ENCODE assay signal across 8 cellular contexts in the genomic region with DNA sequence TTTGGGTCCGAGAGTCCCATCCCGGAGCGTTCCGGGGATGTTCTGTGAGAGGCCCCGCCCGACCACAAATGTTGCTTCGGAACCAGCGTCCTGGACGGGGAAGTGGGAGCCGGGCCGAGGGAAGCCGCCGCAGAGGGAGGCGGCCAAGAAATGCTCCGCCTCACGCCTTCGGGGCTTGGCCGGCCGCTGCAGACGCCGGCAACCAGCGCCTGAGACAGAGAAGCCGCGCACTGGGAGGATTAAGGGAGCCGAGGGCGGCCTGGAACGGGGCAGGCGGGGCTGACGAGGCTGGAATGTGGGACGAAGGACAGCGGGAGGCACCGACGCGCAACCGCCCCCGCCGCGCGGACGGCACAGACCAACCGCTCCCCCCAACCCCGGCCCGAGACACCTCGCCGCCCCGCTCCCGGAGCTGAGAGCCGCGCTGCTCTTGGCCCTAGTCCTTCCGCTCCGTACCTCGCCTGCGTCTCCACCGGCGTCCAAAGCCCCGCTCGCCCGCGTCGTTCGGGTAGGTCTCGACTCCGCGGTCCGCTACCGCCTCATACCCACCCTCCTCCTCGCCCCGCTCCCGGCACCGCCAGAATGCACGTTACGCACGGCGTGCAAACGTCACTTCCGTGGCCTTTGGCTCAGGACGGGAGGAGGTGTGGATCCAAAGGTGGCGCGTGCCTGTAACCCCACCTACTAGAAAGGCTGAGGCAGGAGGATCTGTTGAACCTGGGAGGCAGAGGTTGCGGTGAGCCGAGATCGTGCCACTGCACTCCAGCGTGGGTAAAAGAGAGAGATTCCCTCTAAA. TPM values are rescaled to one million over a fixed set of nuclear protein-coding genes. Genes with fewer than 3 reads are reported as not detected.
DNase-seq lines count a peak whose midpoint lies in the region; ATAC-seq and TF ChIP-seq lines count a peak whose summit lies in the region.

No MANE protein-coding gene starts in this region.

- peaks cover 4% of the 10 kb centered on the region for H3K36me3 ChIP-seq in lower lobe of right lung

- peaks cover 43% of the 10 kb centered on the region for H3K4me1 Mint-ChIP-seq in activated CD4-positive, alpha-beta memory T cell treated with anti-CD3 and anti-CD28 coated beads, Interleukin-2, amount 10 ng/mL, durations not matched to agents 7 days and 5 days

- H3K27me3 Mint-ChIP-seq in activated CD4-positive, alpha-beta memory T cell treated with anti-CD3 and anti-CD28 coated beads, Interleukin-2, amount 10 ng/mL, durations not matched to agents 7 days and 5 days: no peaks in the 10 kb centered on the region

- no peaks in the 10 kb centered on the region for H3K9me3 ChIP-seq in lower lobe of right lung

- ATAC-seq in GM19395 (IDR thresholded peaks at IDR 0.05; ENCODE audit: unreplicated experiment) (peak; percentile 98), HG03558 (IDR thresholded peaks at IDR 0.05; ENCODE audit: extremely low read depth, unreplicated experiment) (peak; percentile 92), lower lobe of right lung (peak; percentile 98 to 99)

- peaks cover 3% of the 10 kb centered on the region for H3K9me3 Mint-ChIP-seq in activated CD4-positive, alpha-beta memory T cell treated with anti-CD3 and anti-CD28 coated beads, Interleukin-2, amount 10 ng/mL, durations not matched to agents 7 days and 5 days

- POLR2A ChIA-PET in activated CD4-positive, alpha-beta memory T cell treated with anti-CD3 and anti-CD28 coated beads, Interleukin-2, amount 10 ng/mL, durations not matched to agents 7 days and 5 days (lab: Charles Lee): interaction anchor here (0.6 kb wide), 1 partner anchor 86 kb away, joined by 3 read pairs; no protein-coding TSS in a partner anchor

- peaks cover 34% of the 10 kb centered on the region for H3K4me1 ChIP-seq in lower lobe of right lung

- H3K4me3 Mint-ChIP-seq in activated CD4-positive, alpha-beta memory T cell treated with anti-CD3 and anti-CD28 coated beads, Interleukin-2, amount 10 ng/mL, durations not matched to agents 7 days and 5 days: peak overlapping the region; percentile 98

- peak overlapping the region; percentile 93 for H3K4me3 ChIP-seq in lower lobe of right lung

- CTCF ChIA-PET in activated CD4-positive, alpha-beta memory T cell treated with anti-CD3 and anti-CD28 coated beads, Interleukin-2, amount 10 ng/mL, durations not matched to agents 7 days and 5 days (lab: Charles Lee): no interaction called here

- H3K27me3 ChIP-seq in lower lobe of right lung (ENCODE audit: low read depth): no peaks in the 10 kb centered on the region

- no peak for TF ChIP-seq CTCF in lower lobe of right lung (IDR thresholded peaks at IDR 0.05)

- peak overlapping the region; percentile 94 for H3K27ac ChIP-seq in lower lobe of right lung

- DNase-seq in CD1c-positive myeloid dendritic cell (ENCODE audit: extremely low spot score): peak; percentile 95
- peak; percentile 95 for DNase-seq in NCI-H748 (lab: John Stamatoyannopoulos, UW; ENCODE audit: unreplicated experiment)
- peak; percentile 92 for DNase-seq in activated CD4-positive, alpha-beta memory T cell treated with anti-CD3 and anti-CD28 coated beads, Interleukin-2, amount 10 ng/mL, durations not matched to agents 7 days and 5 days
- DNase-seq in ecto neural progenitor cell (ENCODE audit: low spot score): peak; percentile 90
- peak; percentile 96 for DNase-seq in lower lobe of right lung
- DNase-seq in stimulated activated CD4-positive, alpha-beta T cell treated with anti-CD3 and anti-CD28 coated beads, TNF-alpha, amount 100 ng/mL, for 1 hour (ENCODE audit: low read depth in 3 of 3, low spot score in 1 of 3): peak; percentile 59 to 81 (median 69)

- intact Hi-C loops in lower lobe of right lung (cut with DNase I): no loop called here

- H3K27ac Mint-ChIP-seq in activated CD4-positive, alpha-beta memory T cell treated with anti-CD3 and anti-CD28 coated beads, Interleukin-2, amount 10 ng/mL, durations not matched to agents 7 days and 5 days: peak overlapping the region; percentile 91

- peaks cover 10% of the 10 kb centered on the region for H3K36me3 Mint-ChIP-seq in activated CD4-positive, alpha-beta memory T cell treated with anti-CD3 and anti-CD28 coated beads, Interleukin-2, amount 10 ng/mL, durations not matched to agents 7 days and 5 days (ENCODE audit: low read depth)

RNA-seq across cellular contexts. Expression of a gene that starts 36.7 kb away (rescaled TPM):
- total RNA-seq in activated CD4-positive, alpha-beta memory T cell treated with anti-CD3 and anti-CD28 coated beads, Interleukin-2, amount 10 ng/mL, durations not matched to agents 7 days and 5 days: 10 to 100 TPM; 31.9 to 33.8 TPM
- 12.6 TPM for total RNA-seq in lower lobe of right lung

Comparison
In these comparisons a context has a peak if more than half of its experiments do, and no peak if none do; other contexts are left out.
1. Peak in every context shown above with its lines: DNase-seq, ATAC-seq, H3K4me3 ChIP-seq and H3K27ac ChIP-seq.